Comparison of ENCODE assay signal across 2 cellular contexts in genomic region chr3:3828417-3828816, GRCh38. TPM values are rescaled to one million over a fixed set of nuclear protein-coding genes. Genes with fewer than 3 reads are reported as not detected.
"Had no signal": no experiment of that assay in that cellular context is flagged by ENCODE, and none has a peak within 500 bp of the region (broad histone marks: within the 10 kb centered on the region; RNA-seq: fewer than 3 reads in every experiment).

No MANE protein-coding gene starts in this region.

RNA-seq across cellular contexts. Expression of gene LRRN1, which starts 29.2 kb away (rescaled TPM):
- total RNA-seq: LHCN-M2, NCI-H460 had no signal
